6 cellular contexts compared by ENCODE assay signal in the genomic region with DNA sequence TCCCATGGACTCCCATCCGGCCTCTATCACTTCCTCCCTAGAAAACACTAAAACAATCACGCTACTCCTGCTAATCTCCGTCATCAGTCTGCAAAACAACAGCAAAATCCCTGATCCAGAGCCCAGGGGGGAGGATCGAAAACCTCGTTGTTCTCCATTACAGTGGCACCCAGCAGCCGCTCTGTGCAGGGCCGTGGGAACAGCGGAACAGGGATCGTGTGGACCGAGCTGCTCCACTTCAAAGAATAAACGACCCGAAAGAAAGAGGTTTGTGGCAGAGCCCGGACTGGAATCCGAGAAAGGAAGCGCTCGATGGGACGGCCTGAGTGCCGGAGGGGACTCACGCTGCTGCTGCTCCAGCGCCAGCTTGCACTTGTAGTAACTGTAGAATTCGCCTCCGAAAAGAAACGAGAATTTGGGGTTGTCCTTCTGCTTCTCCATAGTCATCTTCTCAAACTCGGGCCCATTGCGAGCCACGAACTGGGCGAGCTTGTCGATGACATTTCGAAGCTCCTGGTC. TPM values are rescaled to one million over a fixed set of nuclear protein-coding genes. Genes with fewer than 3 reads are reported as not detected.
A peak's percentile ranks its signal among the peaks of the same experiment; 100 is the strongest.
DNase-seq lines count a peak whose midpoint lies in the region; ATAC-seq lines count a peak whose summit lies in the region.

No MANE protein-coding gene starts in this region.

- ATAC-seq in T-cell (replicated peaks in 1 of 4) (peak in 2 of 4 experiments; percentile 3), HG02981 (IDR thresholded peaks at IDR 0.05; ENCODE audit: unreplicated experiment) (no peak)

- DNase-seq in NCI-H1417 (lab: John Stamatoyannopoulos, UW) = peak in 2 of 3 experiments; percentile 31 to 36
- DNase-seq in NCI-H1417 treated with DMSO at 0.1 percent for 48 hours (lab: John Stamatoyannopoulos, UW) = no peak
- DNase-seq in T-cell = peak in 7 of 34 experiments; percentile 1 to 23 (median 13)
- DNase-seq in immature natural killer cell = no peak
- no peak for DNase-seq in stimulated activated CD4-positive, alpha-beta T cell treated with anti-CD3 and anti-CD28 coated beads, Interleukin-12 subunit alpha, Interleukin-12 subunit beta, amount 100 ng/mL, for 4 hours

- H3K27me3 Mint-ChIP-seq in T-cell (no peaks in the 10 kb centered on the region), immature natural killer cell (ENCODE audit: low read depth in 3 of 3) (peaks cover 2 to 10% (median 9%) of the 10 kb centered on the region in 3 donors)

- peaks cover 60 to 65% (median 65%) of the 10 kb centered on the region in 3 donors for H3K4me1 Mint-ChIP-seq in T-cell
- H3K4me1 Mint-ChIP-seq in immature natural killer cell = peaks cover 47 to 57% of the 10 kb centered on the region in 2 donors

- POLR2A ChIA-PET in T-cell (lab: Charles Lee) = interaction anchor here in 1 of 2 donors (0.6 kb wide), 1 partner anchor 98 kb away, joined by 3 read pairs; no protein-coding TSS in a partner anchor

- CTCF ChIA-PET in T-cell (lab: Charles Lee) = interaction anchor here in 1 of 2 donors (0.6 kb wide), 1 partner anchor 1300 kb away, joined by 3 read pairs; no protein-coding TSS in a partner anchor

- H3K4me3 Mint-ChIP-seq in T-cell (peak overlapping the region; percentile 84 to 92 (median 85)), immature natural killer cell (peak overlapping the region; percentile 82 to 91 (median 86))

- H3K36me3 Mint-ChIP-seq in T-cell (peaks cover 23% of the 10 kb centered on the region), immature natural killer cell (peaks cover 3 to 4% (median 4%) of the 10 kb centered on the region in 3 donors)

- peak overlapping the region; percentile 70 to 78 for H3K27ac Mint-ChIP-seq in T-cell
- H3K27ac Mint-ChIP-seq in immature natural killer cell = peak overlapping the region; percentile 74 to 89 (median 85)

- no peaks in the 10 kb centered on the region for H3K9me3 Mint-ChIP-seq in T-cell
- H3K9me3 Mint-ChIP-seq in immature natural killer cell = no peaks in the 10 kb centered on the region

RNA-seq across cellular contexts. Expression of a gene that starts 0.7 kb away (rescaled TPM):
- total RNA-seq in T-cell = 10 to 100 TPM; 52.6 to 76.7 (median 70.3) TPM
- 10 to 100 TPM in 1 of 3 donors, 1 to 10 TPM in 2; 1.6 to 19.9 (median 3.4) TPM for polyA plus RNA-seq in immature natural killer cell

RNA-seq across cellular contexts. Expression of a gene that starts 30.6 kb away (rescaled TPM):
- total RNA-seq in T-cell = 10 to 100 TPM; 32.7 to 67.5 (median 36.9) TPM
- polyA plus RNA-seq in immature natural killer cell = 10 to 100 TPM; 14.9 to 21.8 (median 20.1) TPM

RNA-seq across cellular contexts. Expression of a gene that starts 45.4 kb away (rescaled TPM):
- 1 to 10 TPM; 2.3 to 4.6 (median 3.3) TPM for total RNA-seq in T-cell
- polyA plus RNA-seq in immature natural killer cell = 1 to 10 TPM in 1 of 3 donors, under 1 TPM in 1, not detected in 1; 0.80 to 1.2 TPM

RNA-seq across cellular contexts. Expression of a gene that starts 45.6 kb away (rescaled TPM):
- total RNA-seq in T-cell = not detected
- polyA plus RNA-seq in immature natural killer cell = under 1 TPM in 1 of 3 donors, not detected in 2; 0.25 TPM

Comparison
In these comparisons a context has a peak if more than half of its experiments do, and no peak if none do; other contexts are left out.
1. DNase-seq: peak in NCI-H1417 (2 of 3); none in NCI-H1417 treated with DMSO at 0.1 percent for 48 hours (single experiment), immature natural killer cell (0 of 3) and stimulated activated CD4-positive, alpha-beta T cell treated with anti-CD3 and anti-CD28 coated beads, Interleukin-12 subunit alpha, Interleukin-12 subunit beta, amount 100 ng/mL, for 4 hours (single experiment).